1 cellular context compared by ENCODE assay signal in genomic region chr22:20581503-20582170, GRCh38.
TF ChIP-seq lines count a peak whose summit lies in the region.

No MANE protein-coding gene starts in this region.

TF ChIP-seq in K562, 482 proteins besides CTCF, POLR2A, EP300 and RAD21 (continued from another document):
- TF ChIP-seq CHCHD3 (CRISPR knock-in tag; IDR thresholded peaks at IDR 0.05) = no peak
- TF ChIP-seq GATAD2B (IDR thresholded peaks at IDR 0.05; ENCODE audit: borderline replicate concordance) = no peak
- TF ChIP-seq SMARCB1 (IDR thresholded peaks at IDR 0.05; ENCODE audit: insufficient read length, low read depth) = no peak
- no peak for TF ChIP-seq STAG1 (CRISPR knock-in tag; IDR thresholded peaks at IDR 0.05; ENCODE audit: borderline replicate concordance)
TF ChIP-seq in K562: peak in this region for 29.
